In the genomic region with DNA sequence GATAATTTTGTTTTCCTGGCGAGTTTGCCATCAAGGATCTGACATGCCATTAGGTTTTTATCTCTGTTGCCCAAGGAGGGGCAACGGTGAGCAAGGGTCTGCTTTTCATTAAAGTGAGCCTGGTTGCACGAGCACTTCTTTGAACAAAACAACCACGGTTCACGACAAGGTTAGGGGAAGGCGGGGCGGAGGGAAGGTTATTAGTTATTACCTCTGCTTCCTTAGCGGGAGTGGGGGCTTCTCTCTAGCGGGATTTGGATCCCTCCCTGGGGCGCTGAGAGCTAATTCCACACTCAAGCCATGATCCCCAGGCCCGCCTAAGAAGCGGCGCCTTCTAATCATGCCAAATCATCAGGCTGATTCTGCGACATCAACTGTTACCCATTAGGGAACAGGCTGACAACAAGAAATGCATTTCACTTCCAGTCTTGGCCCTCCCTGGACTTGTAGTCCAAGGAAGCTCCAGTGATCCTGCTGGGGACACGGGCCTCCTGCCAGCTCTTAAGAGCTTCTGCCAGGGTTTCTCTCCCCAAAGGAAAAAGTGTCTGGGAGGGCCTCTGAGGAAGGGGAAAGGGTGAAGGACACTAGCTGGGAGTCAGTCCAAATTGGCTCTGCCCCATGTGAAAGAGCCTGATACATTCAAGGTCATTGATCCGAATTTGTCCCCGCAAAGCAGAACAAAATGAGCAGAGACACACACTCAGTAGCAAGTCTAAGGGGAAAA, we compare ENCODE assay signal across 16 cellular contexts.
DNase-seq lines count a peak whose midpoint lies in the region; ATAC-seq and TF ChIP-seq lines count a peak whose summit lies in the region.
"Had no signal": no experiment of that assay in that cellular context is flagged by ENCODE, and none has a peak within 500 bp of the region (broad histone marks: within the 10 kb centered on the region; RNA-seq: fewer than 3 reads in every experiment).

No MANE protein-coding gene starts in this region.

- TF ChIP-seq EP300 in ovary (IDR thresholded peaks at IDR 0.05), result no peak

- no peaks in the 10 kb centered on the region for H3K9me3 Mint-ChIP-seq in endothelial cell (ENCODE audit: unreplicated experiment)

- H3K27me3 ChIP-seq in heart left ventricle (peaks cover 0 to 6% (median 0%) of the 10 kb centered on the region in 9 donors), ovary (no peaks in the 10 kb centered on the region)

- H3K4me3 Mint-ChIP-seq in endothelial cell (ENCODE audit: unreplicated experiment), result no peak overlapping the region

- intact Hi-C loops in heart left ventricle (cut with DNase I), result loop anchor here in 2 of 10 donors (5.0 to 10.0 kb wide), 2 partner anchors 82 to 104 kb away; no protein-coding TSS in a partner anchor
- intact Hi-C loops in ovary (cut with DNase I), result no loop called here

- no peak overlapping the region for H3K27ac Mint-ChIP-seq in endothelial cell (ENCODE audit: unreplicated experiment)

- no peaks in the 10 kb centered on the region for H3K9me3 ChIP-seq in heart left ventricle
- no peaks in the 10 kb centered on the region for H3K9me3 ChIP-seq in ovary

- H3K36me3 ChIP-seq in heart left ventricle (no peaks in the 10 kb centered on the region), ovary (no peaks in the 10 kb centered on the region)

- H3K36me3 Mint-ChIP-seq in endothelial cell (ENCODE audit: low read depth, unreplicated experiment), result no peaks in the 10 kb centered on the region

- peaks cover 4% of the 10 kb centered on the region for H3K27me3 Mint-ChIP-seq in endothelial cell (ENCODE audit: unreplicated experiment)

- no peak for TF ChIP-seq CTCF in heart left ventricle (IDR thresholded peaks at IDR 0.05)
- TF ChIP-seq CTCF in ovary (IDR thresholded peaks at IDR 0.05), result no peak
- TF ChIP-seq CTCF in endothelial cell (IDR thresholded peaks at IDR 0.05; ENCODE audit: unreplicated experiment), result no peak

- H3K27ac ChIP-seq in heart left ventricle (peak overlapping the region in 9 of 12 donors; percentile 3 to 49 (median 26)), ovary (peak overlapping the region; percentile 1 to 72)
- H3K27ac ChIP-seq: HL-60 had no signal

- ATAC-seq in heart left ventricle (peak; percentile 62 to 77 (median 68)), HG02852 (IDR thresholded peaks at IDR 0.05; ENCODE audit: unreplicated experiment) (no peak), HG03571 (IDR thresholded peaks at IDR 0.05; ENCODE audit: unreplicated experiment) (no peak)

- DNase-seq in Ammon's horn (ENCODE audit: low spot score) (peak; percentile 3), NCI-H446 (lab: John Stamatoyannopoulos, UW) (peak; percentile 24 to 84), heart left ventricle (peak; percentile 37 to 68 (median 60)), ovary (peak; percentile 79 to 87 (median 86)), endothelial cell (ENCODE audit: low spot score) (no peak)
- DNase-seq in effector CD4-positive, alpha-beta T cell, result no peak
- DNase-seq: activated CD4-positive, alpha-beta T cell treated with anti-CD3 and anti-CD28 coated beads, Interleukin-2, amount 50 U/mL, for 48 hours; DMS53; HCEC 1CT; Karpas-422; kidney glomerular epithelial cell; NCI-H1694; NCI-H526 treated with DMSO at 0.1 percent for 48 hours had no signal

- WGBS in heart left ventricle, 4 donors, result 30 to 59% (median 46%) methylated on average over 16 to 17 of the region's 17 CpGs
- WGBS in ovary, 3 donors, result 28 to 39% (median 34%) methylated on average over 17 of the region's 17 CpGs

- peaks cover 0 to 14% (median 0%) of the 10 kb centered on the region in 12 donors for H3K4me1 ChIP-seq in heart left ventricle
- H3K4me1 ChIP-seq in ovary (ENCODE audit: insufficient read depth), result peaks cover 2% of the 10 kb centered on the region

- peaks cover 14% of the 10 kb centered on the region for H3K4me1 Mint-ChIP-seq in endothelial cell (ENCODE audit: unreplicated experiment)

- H3K4me3 ChIP-seq in heart left ventricle (no peak overlapping the region), ovary (no peak overlapping the region)

- TF ChIP-seq POLR2A in heart left ventricle (IDR thresholded peaks at IDR 0.05) (no peak), ovary (IDR thresholded peaks at IDR 0.05) (no peak)

Comparison
In these comparisons a context has a peak if more than half of its experiments do, and no peak if none do; other contexts are left out.
1. DNase-seq: peak in Ammon's horn (single experiment), NCI-H446 (2 of 2), heart left ventricle (5 of 5) and ovary (5 of 5); none in endothelial cell (single experiment) and effector CD4-positive, alpha-beta T cell (single experiment).
2. ATAC-seq: peak in heart left ventricle (4 of 4); none in HG02852 (single experiment) and HG03571 (single experiment).